ENCODE assay signal across 1 cellular context in the genomic region with DNA sequence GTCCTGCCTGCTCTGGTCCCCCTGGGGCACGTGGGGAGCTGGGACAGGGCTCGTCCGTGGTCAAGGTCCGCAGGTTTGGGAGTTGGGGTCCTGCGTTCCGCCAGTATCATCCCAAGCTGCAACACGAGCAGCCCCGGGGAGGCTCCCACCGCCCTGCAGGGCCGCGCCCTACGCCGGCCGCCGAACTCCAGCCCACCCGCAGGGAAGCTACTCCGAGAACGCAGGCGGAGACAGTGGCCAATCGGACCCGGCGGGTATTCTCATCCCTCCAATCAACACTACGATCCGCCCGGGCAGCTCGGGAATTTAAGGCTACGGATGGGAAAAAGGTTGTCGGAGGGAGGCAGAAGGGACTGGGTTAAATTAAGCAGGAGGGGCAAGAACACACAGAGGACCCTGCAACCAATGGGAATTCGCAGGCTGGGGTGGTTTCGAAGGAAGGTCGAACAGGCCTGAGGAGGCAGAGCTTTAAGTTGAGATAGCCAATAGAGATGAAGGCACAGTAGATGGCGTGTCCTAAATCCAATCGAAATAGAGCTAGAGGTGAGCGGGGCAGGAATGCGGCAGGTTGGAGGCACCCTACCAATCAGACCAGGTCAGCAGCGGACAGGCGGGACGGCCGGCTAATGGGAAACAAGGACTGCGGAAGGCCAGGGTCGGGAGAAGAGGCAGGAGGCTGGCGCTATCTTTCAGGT.
TF ChIP-seq lines count a peak whose summit lies in the region.

No MANE protein-coding gene starts in this region.

TF ChIP-seq in HEK293, 187 proteins besides CTCF, POLR2A, EP300 and RAD21 (continued from another document):
- TF ChIP-seq, protein P1, sequence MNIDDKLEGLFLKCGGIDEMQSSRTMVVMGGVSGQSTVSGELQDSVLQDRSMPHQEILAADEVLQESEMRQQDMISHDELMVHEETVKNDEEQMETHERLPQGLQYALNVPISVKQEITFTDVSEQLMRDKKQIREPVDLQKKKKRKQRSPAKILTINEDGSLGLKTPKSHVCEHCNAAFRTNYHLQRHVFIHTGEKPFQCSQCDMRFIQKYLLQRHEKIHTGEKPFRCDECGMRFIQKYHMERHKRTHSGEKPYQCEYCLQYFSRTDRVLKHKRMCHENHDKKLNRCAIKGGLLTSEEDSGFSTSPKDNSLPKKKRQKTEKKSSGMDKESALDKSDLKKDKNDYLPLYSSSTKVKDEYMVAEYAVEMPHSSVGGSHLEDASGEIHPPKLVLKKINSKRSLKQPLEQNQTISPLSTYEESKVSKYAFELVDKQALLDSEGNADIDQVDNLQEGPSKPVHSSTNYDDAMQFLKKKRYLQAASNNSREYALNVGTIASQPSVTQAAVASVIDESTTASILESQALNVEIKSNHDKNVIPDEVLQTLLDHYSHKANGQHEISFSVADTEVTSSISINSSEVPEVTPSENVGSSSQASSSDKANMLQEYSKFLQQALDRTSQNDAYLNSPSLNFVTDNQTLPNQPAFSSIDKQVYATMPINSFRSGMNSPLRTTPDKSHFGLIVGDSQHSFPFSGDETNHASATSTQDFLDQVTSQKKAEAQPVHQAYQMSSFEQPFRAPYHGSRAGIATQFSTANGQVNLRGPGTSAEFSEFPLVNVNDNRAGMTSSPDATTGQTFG (tag by site-specific recombination; IDR thresholded peaks at IDR 0.05; ENCODE audit: borderline replicate concordance), result no peak
- TF ChIP-seq RBAK (tag by site-specific recombination; IDR thresholded peaks at IDR 0.05), result no peak
- no peak for TF ChIP-seq HOXA7 (CRISPR knock-in tag; IDR thresholded peaks at IDR 0.05; ENCODE audit: borderline replicate concordance)
- TF ChIP-seq, protein P2, sequence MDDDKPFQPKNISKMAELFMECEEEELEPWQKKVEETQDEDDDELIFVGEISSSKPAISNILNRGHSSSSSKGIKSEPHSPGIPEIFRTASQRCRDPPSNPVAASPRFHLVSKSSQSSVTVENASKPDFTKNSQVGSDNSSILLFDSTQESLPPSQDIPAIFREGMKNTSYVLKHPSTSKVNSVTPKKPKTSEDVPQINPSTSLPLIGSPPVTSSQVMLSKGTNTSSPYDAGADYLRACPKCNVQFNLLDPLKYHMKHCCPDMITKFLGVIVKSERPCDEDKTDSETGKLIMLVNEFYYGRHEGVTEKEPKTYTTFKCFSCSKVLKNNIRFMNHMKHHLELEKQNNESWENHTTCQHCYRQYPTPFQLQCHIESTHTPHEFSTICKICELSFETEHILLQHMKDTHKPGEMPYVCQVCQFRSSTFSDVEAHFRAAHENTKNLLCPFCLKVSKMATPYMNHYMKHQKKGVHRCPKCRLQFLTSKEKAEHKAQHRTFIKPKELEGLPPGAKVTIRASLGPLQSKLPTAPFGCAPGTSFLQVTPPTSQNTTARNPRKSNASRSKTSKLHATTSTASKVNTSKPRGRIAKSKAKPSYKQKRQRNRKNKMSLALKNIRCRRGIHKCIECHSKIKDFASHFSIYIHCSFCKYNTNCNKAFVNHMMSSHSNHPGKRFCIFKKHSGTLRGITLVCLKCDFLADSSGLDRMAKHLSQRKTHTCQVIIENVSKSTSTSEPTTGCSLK (tag by site-specific recombination; IDR thresholded peaks at IDR 0.05), result no peak
- no peak for TF ChIP-seq ZNF571 (tag by site-specific recombination; IDR thresholded peaks at IDR 0.05)
- TF ChIP-seq ZNF140 (tag by site-specific recombination; IDR thresholded peaks at IDR 0.05), result no peak
TF ChIP-seq in HEK293: peak in this region for 45.
